18 cellular contexts compared by ENCODE assay signal in the genomic region with DNA sequence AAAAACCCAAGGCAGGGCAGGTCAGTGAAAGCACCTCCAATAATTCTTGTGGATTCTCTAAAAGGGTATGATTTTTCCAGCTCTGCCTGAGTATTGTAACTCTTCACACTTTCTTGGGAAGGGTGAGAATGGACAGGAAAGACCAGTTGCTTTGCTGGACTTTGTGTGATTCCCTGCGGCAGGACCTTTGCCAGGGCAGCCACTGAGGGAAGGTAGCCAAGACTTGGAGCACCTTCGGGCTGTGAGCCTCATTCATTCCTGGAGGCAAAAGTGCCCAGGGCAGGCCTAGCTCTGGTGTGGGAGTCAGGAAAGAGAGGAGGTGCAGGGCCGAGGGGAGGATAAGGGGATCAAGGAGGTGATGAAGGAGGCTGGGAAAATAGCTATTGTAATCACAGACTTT.
"Had no signal": no experiment of that assay in that cellular context is flagged by ENCODE, and none has a peak within 500 bp of the region (broad histone marks: within the 10 kb centered on the region; RNA-seq: fewer than 3 reads in every experiment).

No MANE protein-coding gene starts in this region.

- H3K4me3 ChIP-seq: sigmoid colon, tibial artery had no signal

- H3K4me3 Mint-ChIP-seq: activated CD8-positive, alpha-beta T cell treated with anti-CD3 and anti-CD28 coated beads for 36 hours; activated naive CD4-positive, alpha-beta T cell treated with anti-CD3 and anti-CD28 coated beads, Interleukin-2, amount 10 ng/mL, durations not matched to agents 7 days and 5 days; brain; endodermal cell; nephron progenitor cell had no signal

- H3K4me1 Mint-ChIP-seq: brain, endodermal cell had no signal

- H3K27me3 Mint-ChIP-seq: activated CD8-positive, alpha-beta T cell treated with anti-CD3 and anti-CD28 coated beads for 36 hours; activated naive CD4-positive, alpha-beta T cell treated with anti-CD3 and anti-CD28 coated beads, Interleukin-2, amount 10 ng/mL, durations not matched to agents 7 days and 5 days; brain had no signal

- H3K9me3 ChIP-seq: sigmoid colon, tibial artery had no signal

- H3K36me3 ChIP-seq: sigmoid colon, tibial artery had no signal

- H3K27ac ChIP-seq: tibial artery had no signal

- DNase-seq: activated CD8-positive, alpha-beta memory T cell treated with anti-CD3 and anti-CD28 coated beads, Interleukin-2, amount 50 U/mL, for 48 hours; activated CD8-positive, alpha-beta T cell treated with anti-CD3 and anti-CD28 coated beads for 36 hours; activated naive CD4-positive, alpha-beta T cell treated with anti-CD3 and anti-CD28 coated beads, Interleukin-2, amount 10 ng/mL, durations not matched to agents 7 days and 5 days; amniotic stem cell; cerebellar nuclear complex; dermis blood vessel endothelial cell; endodermal cell; foreskin fibroblast; head of caudate nucleus; left colon; nephron progenitor cell; sigmoid colon; stimulated activated CD4-positive, alpha-beta T cell treated with anti-CD3 and anti-CD28 coated beads, Interleukin-12 subunit alpha, Interleukin-12 subunit beta, amount 100 ng/mL, for 4 hours; stimulated activated CD8-positive, alpha-beta memory T cell treated with anti-CD3 and anti-CD28 coated beads, Interleukin-4, amount 100 ng/mL, for 48 hours; tibial artery had no signal

- H3K27ac Mint-ChIP-seq: activated CD8-positive, alpha-beta T cell treated with anti-CD3 and anti-CD28 coated beads for 36 hours; activated naive CD4-positive, alpha-beta T cell treated with anti-CD3 and anti-CD28 coated beads, Interleukin-2, amount 10 ng/mL, durations not matched to agents 7 days and 5 days; brain; endodermal cell; nephron progenitor cell had no signal

- ATAC-seq: activated CD4-positive, CD25-positive, alpha-beta regulatory T cell treated with anti-CD3 and anti-CD28 coated beads, Interleukin-2, amount 50 U/mL, for 24 hours; activated CD8-positive, alpha-beta T cell treated with anti-CD3 and anti-CD28 coated beads for 36 hours; esophagus mucosa; left colon had no signal

- H3K27me3 ChIP-seq: sigmoid colon, tibial artery had no signal
